In genomic region chr11:130892847-130893246, GRCh38 we compare ENCODE assay signal across 1 cellular context.
TF ChIP-seq lines count a peak whose summit lies in the region.

No MANE protein-coding gene starts in this region.

TF ChIP-seq in neural cell, 6 proteins besides CTCF, POLR2A, EP300 and RAD21:
- TF ChIP-seq MXI1 (conservative IDR thresholded peaks at IDR 0.05; ENCODE audit: poor library complexity, severe bottlenecking), result peak; percentile 24
- no peak for TF ChIP-seq TAF1 (IDR thresholded peaks at IDR 0.05; ENCODE audit: low read depth)
TF ChIP-seq in neural cell: peak in this region for 1.
